Comparison of ENCODE assay signal across 8 cellular contexts in the genomic region with DNA sequence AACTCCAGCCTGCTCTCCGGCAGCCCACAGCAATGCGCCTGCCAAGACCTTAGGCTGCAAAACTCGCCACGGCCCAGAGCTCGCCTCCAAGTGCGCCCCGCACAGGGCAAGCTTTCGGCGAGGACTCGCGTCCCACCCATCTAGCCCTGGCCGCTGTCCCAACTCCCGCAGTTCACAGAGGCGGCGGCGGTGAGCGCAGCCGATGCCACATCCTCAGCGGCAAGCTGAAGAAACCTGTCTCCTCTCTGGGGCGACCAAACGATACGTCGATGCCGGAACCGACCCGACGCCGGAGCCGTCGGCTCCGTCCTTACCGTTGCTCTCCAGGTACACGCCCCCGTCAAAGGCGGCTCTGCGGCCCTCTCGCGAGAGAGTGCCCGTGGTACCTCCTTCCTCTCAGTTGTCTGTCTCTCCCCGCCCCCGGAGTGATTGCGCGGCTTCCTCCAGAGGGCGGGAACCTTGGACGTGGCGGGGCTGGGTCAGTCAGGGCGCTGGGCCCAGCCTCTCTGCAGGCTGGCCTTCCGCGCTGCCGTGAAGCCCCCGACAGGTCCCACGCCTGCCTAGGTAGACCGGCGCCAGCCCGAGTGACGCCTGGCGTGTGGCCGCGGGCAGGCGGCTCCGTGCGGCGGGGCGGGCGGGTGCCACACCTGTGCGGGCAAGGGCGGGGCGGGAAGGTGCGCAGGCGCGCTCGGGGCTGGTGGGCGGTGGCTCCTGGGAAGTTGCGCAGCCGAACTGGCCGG. TPM values are rescaled to one million over a fixed set of nuclear protein-coding genes. Genes with fewer than 3 reads are reported as not detected.
DNase-seq lines count a peak whose midpoint lies in the region; ATAC-seq and TF ChIP-seq lines count a peak whose summit lies in the region.

No MANE protein-coding gene starts in this region.

- intact Hi-C loops in mammary epithelial cell (cut with micrococcal nuclease) = loop anchor here (1.0 to 5.0 kb wide), 6 partner anchors 19 to 371 kb away; partner anchors contain the start of genes ELF2 and NAA15

- H3K9me3 ChIP-seq in WERI-Rb-1 (ENCODE audit: severe bottlenecking) = peaks cover 2% of the 10 kb centered on the region
- H3K9me3 ChIP-seq in mammary epithelial cell (replicated peaks; ENCODE audit: insufficient read depth, low read length) = no peaks in the 10 kb centered on the region
- no peaks in the 10 kb centered on the region for H3K9me3 ChIP-seq in iPS-20b (ENCODE audit: insufficient read depth, low read depth, low read length)

- H3K27ac ChIP-seq in WERI-Rb-1 (peak overlapping the region; percentile 96), mammary epithelial cell (ENCODE audit: insufficient read depth, low read depth, low read length) (peak overlapping the region; percentile 75), iPS-20b (ENCODE audit: low read length) (peak overlapping the region; percentile 44), skin epidermis (peak overlapping the region; percentile 80 to 100 (median 96))

- 10% methylated on average over 6 of the region's 76 CpGs for WGBS in mammary epithelial cell (ENCODE audit: low coverage, missing lambda C conversion rate)

- BruUV-seq in mammary epithelial cell (replicated peaks; lab: Mats Ljungman, UMichigan) = no TSS peak

- H3K4me2 ChIP-seq in mammary epithelial cell (ENCODE audit: insufficient read depth, low read depth, low read length) = peak overlapping the region; percentile 88

- H3K4me3 ChIP-seq in WERI-Rb-1 (ENCODE audit: low read depth, low read length) = peak overlapping the region; percentile 97
- peak overlapping the region; percentile 65 to 97 (median 84) for H3K4me3 ChIP-seq in mammary epithelial cell (replicated peaks in 1 of 3; ENCODE audit: insufficient read depth in 1 of 3, low read depth in 2 of 3, low read length in 3 of 3)
- peak overlapping the region; percentile 98 for H3K4me3 ChIP-seq in iPS-20b (ENCODE audit: low read length)
- peak overlapping the region; percentile 60 to 85 (median 72) for H3K4me3 ChIP-seq in skin epidermis

- peak; percentile 96 for DNase-seq in AG08396 (ENCODE audit: low spot score)
- peak; percentile 91 for DNase-seq in NCI-H2196 (lab: John Stamatoyannopoulos, UW; ENCODE audit: unreplicated experiment)
- DNase-seq in WERI-Rb-1 = peak; percentile 99
- peak; percentile 97 for DNase-seq in mammary epithelial cell

- H3K36me3 ChIP-seq in WERI-Rb-1 (no peaks in the 10 kb centered on the region; the same call in 1 of the 2 replicates), mammary epithelial cell (ENCODE audit: insufficient read depth, low read length) (no peaks in the 10 kb centered on the region), iPS-20b (ENCODE audit: insufficient read depth, low read depth, low read length) (no peaks in the 10 kb centered on the region)

- H3K79me2 ChIP-seq in mammary epithelial cell (ENCODE audit: insufficient read depth, low read length) = peaks cover 76% of the 10 kb centered on the region

- no peaks in the 10 kb centered on the region for H4K20me1 ChIP-seq in mammary epithelial cell (ENCODE audit: insufficient read depth, low read length)

- TF ChIP-seq CTCF in WERI-Rb-1 (IDR thresholded peaks at IDR 0.05; ENCODE audit: low read depth, low read length) = no peak; the same call in none of the 2 replicates
- TF ChIP-seq CTCF in mammary epithelial cell (conservative IDR thresholded peaks at IDR 0.05 in 1 of 2, IDR thresholded peaks at IDR 0.05 in 1 of 2; ENCODE audit: extremely low read depth in 1 of 2, insufficient read depth in 1 of 2, low read depth in 1 of 2, low read length in 2 of 2) = no peak

- H3K27me3 ChIP-seq in WERI-Rb-1 (ENCODE audit: insufficient read depth, low read depth, severe bottlenecking) = no peaks in the 10 kb centered on the region
- H3K27me3 ChIP-seq in mammary epithelial cell (ENCODE audit: insufficient read depth, low read length) = no peaks in the 10 kb centered on the region
- no peaks in the 10 kb centered on the region for H3K27me3 ChIP-seq in iPS-20b (ENCODE audit: insufficient read depth, low read length)

- CTCF ChIA-PET in mammary epithelial cell (lab: Charles Lee; ENCODE audit: low non-redundant PET) = no interaction called here

- H2AFZ ChIP-seq in mammary epithelial cell (ENCODE audit: low read depth, low read length) = peak overlapping the region; percentile 93

- peaks cover 14% of the 10 kb centered on the region for H3K4me1 ChIP-seq in mammary epithelial cell (ENCODE audit: insufficient read depth, low read length)
- H3K4me1 ChIP-seq in iPS-20b (ENCODE audit: insufficient read depth, low read length) = peaks cover 23% of the 10 kb centered on the region

- ATAC-seq in GM18907 (IDR thresholded peaks at IDR 0.05; ENCODE audit: unreplicated experiment) (peak; percentile 94), HG03139 (IDR thresholded peaks at IDR 0.05; ENCODE audit: unreplicated experiment) (peak; percentile 85)

- in situ Hi-C loops in mammary epithelial cell (cut with MboI; ENCODE audit: low sequenced_read_pairs in 2 of 2) = no loop called here

- peak overlapping the region; percentile 80 for H3K9ac ChIP-seq in mammary epithelial cell (ENCODE audit: insufficient read depth, low read length)
- peak overlapping the region; percentile 89 for H3K9ac ChIP-seq in iPS-20b (ENCODE audit: low read depth, low read length)

- dilution Hi-C loops in mammary epithelial cell (cut with HindIII; ENCODE audit: low sequenced_read_pairs) = no loop called here

RNA-seq across cellular contexts. Expression of gene RAB33B, which starts 0.4 kb away (rescaled TPM):
- total RNA-seq in mammary epithelial cell = 10 to 100 TPM in 1 of 2 donors, 1 to 10 TPM in 1; 6.1 to 14.7 TPM
- polyA plus RNA-seq in mammary epithelial cell = 3.0 TPM
- 3.6 TPM for polyA minus RNA-seq in mammary epithelial cell

Comparison
In these comparisons a context has a peak if more than half of its experiments do, and no peak if none do; other contexts are left out.
1. Peak in every context shown above with its lines: DNase-seq, ATAC-seq, H3K4me3 ChIP-seq and H3K27ac ChIP-seq.
2. H3K27ac ChIP-seq: peak in every context shown above with its lines; median percentile 96 in WERI-Rb-1; 96 in skin epidermis; 75 in mammary epithelial cell; 44 in iPS-20b.